33 cellular contexts compared by ENCODE assay signal in genomic region chr22:41348964-41349484, GRCh38.
"Had no signal": no experiment of that assay in that cellular context is flagged by ENCODE, and none has a peak within 500 bp of the region (broad histone marks: within the 10 kb centered on the region; RNA-seq: fewer than 3 reads in every experiment).

No MANE protein-coding gene starts in this region.

- H3K36me3 Mint-ChIP-seq: activated naive CD4-positive, alpha-beta T cell treated with anti-CD3 and anti-CD28 coated beads, Interleukin-2, amount 50 U/mL, for 72 hours had no signal

- H3K4me3 ChIP-seq: adrenal gland, Peyer's patch, SJCRH30, SK-N-MC had no signal

- H3K4me1 ChIP-seq: Peyer's patch, SJCRH30 had no signal

- H3K27me3 Mint-ChIP-seq: activated CD4-positive, alpha-beta T cell treated with anti-CD3 and anti-CD28 coated beads, Interleukin-2, amount 10 ng/mL, durations not matched to agents 24 days and 14 days; brain had no signal

- FAIRE-seq: bronchial epithelial cell, TTC549 had no signal

- DNase-seq: activated CD4-positive, alpha-beta T cell treated with anti-CD3 and anti-CD28 coated beads, Interleukin-2, amount 10 ng/mL, durations not matched to agents 24 days and 14 days; activated CD4-positive, alpha-beta T cell treated with anti-CD3 and anti-CD28 coated beads, Interleukin-2, amount 50 U/mL, for 4 hours; activated CD8-positive, alpha-beta memory T cell treated with anti-CD3 and anti-CD28 coated beads, Interleukin-2, amount 50 U/mL, for 4 hours; activated gamma-delta T cell treated with Interleukin-2 at 50 U/mL for 16 hours; activated naive CD4-positive, alpha-beta T cell treated with anti-CD3 and anti-CD28 coated beads for 36 hours; activated T-cell treated with anti-CD3 and anti-CD28 coated beads for 4 hours; activated T-cell treated with anti-CD3 and anti-CD28 coated beads, Interleukin-2, amount 50 U/mL, for 4 hours; adrenal gland; caudate nucleus; cerebellar nuclear complex; NCI-H1092 treated with DMSO at 0.1 percent for 48 hours; NCI-H1417; NCI-H146; NCI-H187; NCI-H2029 treated with DMSO at 0.1 percent for 48 hours; NCI-H2107; NCI-H2171; NCI-H510A; NCI-H526; NCI-H748 treated with DMSO at 0.1 percent for 48 hours; NK-92 treated with Interleukin-12 subunit alpha and Interleukin-12 subunit beta, amount 100 ng/mL, for 24 hours; PC-3; Peyer's patch; Right ventricle myocardium superior; SJCRH30 had no signal

- H3K27me3 ChIP-seq: adrenal gland, Peyer's patch, SJCRH30 had no signal

- H3K4me3 Mint-ChIP-seq: activated CD4-positive, alpha-beta T cell treated with anti-CD3 and anti-CD28 coated beads, Interleukin-2, amount 10 ng/mL, durations not matched to agents 24 days and 14 days; activated naive CD4-positive, alpha-beta T cell treated with anti-CD3 and anti-CD28 coated beads for 36 hours; activated T-cell treated with anti-CD3 and anti-CD28 coated beads, Interleukin-2, amount 50 U/mL, for 4 hours; activated T-helper 1 cell treated with anti-CD3 and anti-CD28 coated beads, Interleukin-12 subunit alpha, Interleukin-12 subunit beta, Interleukin-2, Interleukin-4 antibody, amounts not matched to agents 30 ng/mL and 10 ng/mL and 1 ng/mL, durations not matched to agents 14 hours and 24 hours and 36 hours; brain; T-helper 1 cell treated with Interleukin-12 subunit alpha and Interleukin-12 subunit beta and Interleukin-4 antibody, amounts not matched to agents 30 μg/mL and 1 μg/mL, for 36 hours; T-helper 2 cell treated with Interferon-gamma antibody and Interleukin-4, amounts not matched to agents 5 μg/mL and 100 μg/mL, for 36 hours had no signal

- H3K9me3 ChIP-seq: adrenal gland, Peyer's patch, SJCRH30 had no signal

- H3K27ac ChIP-seq: SJCRH30, SK-N-MC had no signal

- ATAC-seq: activated naive CD4-positive, alpha-beta T cell treated with anti-CD3 and anti-CD28 coated beads, Interleukin-2, amount 50 U/mL, for 72 hours; activated T-cell treated with anti-CD3 and anti-CD28 coated beads, Interleukin-2, amount 50 U/mL, for 4 hours; PC-3 had no signal

- H3K4me1 Mint-ChIP-seq: activated CD4-positive, alpha-beta T cell treated with anti-CD3 and anti-CD28 coated beads, Interleukin-2, amount 10 ng/mL, durations not matched to agents 24 days and 14 days; brain had no signal

- H3K9me3 Mint-ChIP-seq: activated CD4-positive, alpha-beta T cell treated with anti-CD3 and anti-CD28 coated beads, Interleukin-2, amount 10 ng/mL, durations not matched to agents 24 days and 14 days; activated naive CD4-positive, alpha-beta T cell treated with anti-CD3 and anti-CD28 coated beads for 36 hours; activated naive CD4-positive, alpha-beta T cell treated with anti-CD3 and anti-CD28 coated beads, Interleukin-2, amount 50 U/mL, for 72 hours; activated T-cell treated with anti-CD3 and anti-CD28 coated beads, Interleukin-2, amount 50 U/mL, for 4 hours; activated T-helper 1 cell treated with anti-CD3 and anti-CD28 coated beads, Interleukin-12 subunit alpha, Interleukin-12 subunit beta, Interleukin-2, Interleukin-4 antibody, amounts not matched to agents 30 ng/mL and 10 ng/mL and 1 ng/mL, durations not matched to agents 14 hours and 24 hours and 36 hours; brain; T-helper 1 cell treated with Interleukin-12 subunit alpha and Interleukin-12 subunit beta and Interleukin-4 antibody, amounts not matched to agents 30 μg/mL and 1 μg/mL, for 36 hours; T-helper 2 cell treated with Interferon-gamma antibody and Interleukin-4, amounts not matched to agents 5 μg/mL and 100 μg/mL, for 36 hours had no signal

- H3K27ac Mint-ChIP-seq: activated CD4-positive, alpha-beta T cell treated with anti-CD3 and anti-CD28 coated beads, Interleukin-2, amount 10 ng/mL, durations not matched to agents 24 days and 14 days; activated naive CD4-positive, alpha-beta T cell treated with anti-CD3 and anti-CD28 coated beads for 36 hours; activated T-helper 1 cell treated with anti-CD3 and anti-CD28 coated beads, Interleukin-12 subunit alpha, Interleukin-12 subunit beta, Interleukin-2, Interleukin-4 antibody, amounts not matched to agents 30 ng/mL and 10 ng/mL and 1 ng/mL, durations not matched to agents 14 hours and 24 hours and 36 hours; brain; T-helper 1 cell treated with Interleukin-12 subunit alpha and Interleukin-12 subunit beta and Interleukin-4 antibody, amounts not matched to agents 30 μg/mL and 1 μg/mL, for 36 hours; T-helper 2 cell treated with Interferon-gamma antibody and Interleukin-4, amounts not matched to agents 5 μg/mL and 100 μg/mL, for 36 hours had no signal
